19 cellular contexts compared by ENCODE assay signal in genomic region chr2:109523536-109524361, GRCh38.
"Had no signal": no experiment of that assay in that cellular context is flagged by ENCODE, and none has a peak within 500 bp of the region (broad histone marks: within the 10 kb centered on the region; RNA-seq: fewer than 3 reads in every experiment).

No MANE protein-coding gene starts in this region.

- ATAC-seq: pancreas; stimulated activated naive B cell treated with anti-CD40 and anti-IgM and Interleukin-4, amounts not matched to agents 10 μg/mL and 1 μg/mL and 100 μg/mL, for 72 hours; WTC11 had no signal

- H3K27me3 Mint-ChIP-seq: activated CD4-positive, alpha-beta memory T cell treated with anti-CD3 and anti-CD28 coated beads, Interleukin-2, amount 10 ng/mL, durations not matched to agents 7 days and 5 days; activated naive CD8-positive, alpha-beta T cell; stimulated activated naive B cell treated with anti-CD40 and anti-IgM and Interleukin-4, amounts not matched to agents 10 μg/mL and 1 μg/mL and 100 μg/mL, for 72 hours had no signal

- H3K27me3 ChIP-seq: brain microvascular endothelial cell, pancreas, uterus had no signal

- FAIRE-seq: pancreas, TTC549 had no signal

- H3K36me3 Mint-ChIP-seq: activated naive CD8-positive, alpha-beta T cell; mesothelial cell of epicardium; stimulated activated naive B cell treated with anti-CD40 and anti-IgM and Interleukin-4, amounts not matched to agents 10 μg/mL and 1 μg/mL and 100 μg/mL, for 72 hours; WTC11 had no signal

- H3K4me3 ChIP-seq: lung, pancreas, tibial artery, uterus had no signal

- H3K27ac ChIP-seq: brain microvascular endothelial cell, pancreas, tibial artery, uterus had no signal

- H3K4me3 Mint-ChIP-seq: activated CD4-positive, alpha-beta memory T cell treated with anti-CD3 and anti-CD28 coated beads, Interleukin-2, amount 10 ng/mL, durations not matched to agents 7 days and 5 days; activated naive CD8-positive, alpha-beta T cell; mesothelial cell of epicardium; neural crest cell; stimulated activated naive B cell treated with anti-CD40 and anti-IgM and Interleukin-4, amounts not matched to agents 10 μg/mL and 1 μg/mL and 100 μg/mL, for 72 hours; WTC11 had no signal

- H3K4me1 ChIP-seq: pancreas, tibial artery, uterus had no signal

- H3K4me1 Mint-ChIP-seq: activated CD4-positive, alpha-beta memory T cell treated with anti-CD3 and anti-CD28 coated beads, Interleukin-2, amount 10 ng/mL, durations not matched to agents 7 days and 5 days; mesothelial cell of epicardium; stimulated activated naive B cell treated with anti-CD40 and anti-IgM and Interleukin-4, amounts not matched to agents 10 μg/mL and 1 μg/mL and 100 μg/mL, for 72 hours; WTC11 had no signal

- H3K9me3 ChIP-seq: pancreas, tibial artery, uterus had no signal

- H3K9me3 Mint-ChIP-seq: activated CD4-positive, alpha-beta memory T cell treated with anti-CD3 and anti-CD28 coated beads, Interleukin-2, amount 10 ng/mL, durations not matched to agents 7 days and 5 days; mesothelial cell of epicardium; neural crest cell; stimulated activated naive B cell treated with anti-CD40 and anti-IgM and Interleukin-4, amounts not matched to agents 10 μg/mL and 1 μg/mL and 100 μg/mL, for 72 hours; WTC11 had no signal

- H3K27ac Mint-ChIP-seq: activated CD4-positive, alpha-beta memory T cell treated with anti-CD3 and anti-CD28 coated beads, Interleukin-2, amount 10 ng/mL, durations not matched to agents 7 days and 5 days; activated naive CD8-positive, alpha-beta T cell; mesothelial cell of epicardium; stimulated activated naive B cell treated with anti-CD40 and anti-IgM and Interleukin-4, amounts not matched to agents 10 μg/mL and 1 μg/mL and 100 μg/mL, for 72 hours; WTC11 had no signal

- DNase-seq: activated CD4-positive, alpha-beta memory T cell treated with anti-CD3 and anti-CD28 coated beads, Interleukin-2, amount 10 ng/mL, durations not matched to agents 7 days and 5 days; activated CD4-positive, alpha-beta T cell treated with anti-CD3 and anti-CD28 coated beads for 4 hours; activated gamma-delta T cell treated with Interleukin-2 at 50 U/mL for 16 hours; activated T-cell treated with anti-CD3 and anti-CD28 coated beads, Interleukin-2, amount 50 U/mL, for 48 hours; anterior cingulate cortex; brain microvascular endothelial cell; effector memory CD4-positive, alpha-beta T cell; foreskin melanocyte; stimulated activated CD4-positive, alpha-beta T cell treated with anti-CD3 and anti-CD28 coated beads, Interleukin-2, amount 100 ng/mL, for 48 hours; stimulated activated naive B cell treated with anti-CD40 and anti-IgM and Interleukin-4, amounts not matched to agents 10 μg/mL and 1 μg/mL and 100 μg/mL, for 72 hours; uterus had no signal

- H3K36me3 ChIP-seq: brain microvascular endothelial cell, pancreas, tibial artery, uterus had no signal
